ENCODE assay signal across 22 cellular contexts in genomic region chr10:71325258-71325657, GRCh38.
"Had no signal": no experiment of that assay in that cellular context is flagged by ENCODE, and none has a peak within 500 bp of the region (broad histone marks: within the 10 kb centered on the region; RNA-seq: fewer than 3 reads in every experiment).

No MANE protein-coding gene starts in this region.

- H3K27me3 ChIP-seq: dorsolateral prefrontal cortex, esophagus muscularis mucosa, gastroesophageal sphincter, heart left ventricle, hepatocyte, left lung had no signal

- DNase-seq: dermis blood vessel endothelial cell; dorsolateral prefrontal cortex; effector CD4-positive, alpha-beta T cell; effector memory CD4-positive, alpha-beta T cell; foreskin keratinocyte; heart left ventricle; hypothalamus; immature natural killer cell; islet precursor cell; kidney glomerular epithelial cell; left lung; left ventricle myocardium superior; lower lobe of right lung; mesenchymal stem cell had no signal

- H3K4me3 ChIP-seq: coronary artery, dorsolateral prefrontal cortex, esophagus muscularis mucosa, gastroesophageal sphincter, heart left ventricle, hepatocyte, left lung, lower lobe of right lung had no signal

- ATAC-seq: foreskin keratinocyte, gastroesophageal sphincter, heart left ventricle, left lung, left ventricle myocardium superior, lower lobe of right lung had no signal

- H3K9me3 ChIP-seq: esophagus muscularis mucosa, gastroesophageal sphincter, heart left ventricle, left lung, lower lobe of right lung had no signal

- FAIRE-seq: colon, endothelial cell of umbilical vein, frontal cortex, kidney had no signal

- H3K27ac ChIP-seq: coronary artery, dorsolateral prefrontal cortex, esophagus muscularis mucosa, foreskin keratinocyte, gastroesophageal sphincter, heart left ventricle, hepatocyte, left lung, lower lobe of right lung had no signal

- H3K4me1 ChIP-seq: foreskin keratinocyte, lower lobe of right lung had no signal
